Comparison of ENCODE assay signal across 9 cellular contexts in the genomic region with DNA sequence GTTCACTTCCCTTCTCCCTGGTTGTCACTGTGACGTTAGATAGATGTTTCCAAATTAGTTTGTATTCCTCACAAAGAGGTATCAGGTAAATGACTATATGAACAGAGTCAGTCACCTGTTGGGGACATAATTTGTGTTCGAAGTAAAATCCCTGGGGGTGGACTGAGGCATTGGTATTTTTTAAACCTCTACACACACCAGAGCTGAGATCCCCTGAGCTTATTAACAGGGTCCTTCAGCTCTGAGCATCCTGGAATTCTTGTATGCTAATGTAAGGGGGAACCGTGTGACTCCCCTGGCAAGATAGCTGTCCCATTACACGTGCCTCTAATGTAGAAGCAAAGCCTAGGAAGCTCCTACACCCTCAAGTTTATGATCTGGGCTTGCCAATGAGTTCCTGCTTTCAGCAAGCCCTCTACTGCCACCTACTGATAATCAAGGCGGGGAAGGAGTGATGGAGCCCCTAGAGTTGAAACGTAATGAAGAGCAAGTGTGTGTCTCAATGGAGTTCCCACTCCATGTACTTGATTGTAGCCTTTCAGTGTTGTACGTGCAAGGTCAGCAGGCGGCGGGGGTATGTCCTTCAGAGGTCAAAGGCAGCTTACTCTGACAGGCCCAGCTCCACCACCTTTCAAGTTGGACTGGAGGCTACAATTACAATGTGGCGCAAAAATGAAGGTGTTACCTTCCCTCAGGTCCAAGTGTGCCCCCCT. TPM values are rescaled to one million over a fixed set of nuclear protein-coding genes. Genes with fewer than 3 reads are reported as not detected.
DNase-seq lines count a peak whose midpoint lies in the region; ATAC-seq lines count a peak whose summit lies in the region.
"Had no signal": no experiment of that assay in that cellular context is flagged by ENCODE, and none has a peak within 500 bp of the region (broad histone marks: within the 10 kb centered on the region; RNA-seq: fewer than 3 reads in every experiment).

No MANE protein-coding gene starts in this region.

- intact Hi-C loops in activated CD4-positive, alpha-beta memory T cell treated with anti-CD3 and anti-CD28 coated beads for 36 hours (cut with micrococcal nuclease), result loop anchor here (1.0 to 10.0 kb wide), 6 partner anchors 27 to 415 kb away; a partner anchor contains a TSS

- DNase-seq in CD1c-positive myeloid dendritic cell (ENCODE audit: extremely low spot score) (peak; percentile 82), GM19240 (ENCODE audit: insufficient read length, low spot score) (peak; percentile 65), NCI-H69 (lab: John Stamatoyannopoulos, UW) (peak; percentile 93), medulla oblongata (ENCODE audit: extremely low spot score) (peak; percentile 85)
- DNase-seq in activated CD4-positive, alpha-beta memory T cell treated with anti-CD3 and anti-CD28 coated beads for 36 hours, result peak; percentile 73
- DNase-seq in effector CD4-positive, alpha-beta T cell, result peak; percentile 58
- peak; percentile 6 to 8 for DNase-seq in stimulated activated CD8-positive, alpha-beta memory T cell treated with anti-CD3 and anti-CD28 coated beads, Interleukin-4, amount 100 ng/mL, for 4 hours (ENCODE audit: low read depth in 2 of 2, low spot score in 1 of 2)

- no peaks in the 10 kb centered on the region for H3K9me3 Mint-ChIP-seq in activated CD4-positive, alpha-beta memory T cell treated with anti-CD3 and anti-CD28 coated beads for 36 hours

- ATAC-seq in HG03378 (IDR thresholded peaks at IDR 0.05; ENCODE audit: unreplicated experiment), result peak; percentile 85

- H3K27me3 Mint-ChIP-seq in activated CD4-positive, alpha-beta memory T cell treated with anti-CD3 and anti-CD28 coated beads for 36 hours, result peaks cover 3% of the 10 kb centered on the region

- CTCF ChIA-PET in activated CD4-positive, alpha-beta memory T cell treated with anti-CD3 and anti-CD28 coated beads for 36 hours (lab: Charles Lee), result interaction anchor here (0.6 to 1.9 kb wide), 45 partner anchors 9 to 440 kb away, joined by 3 to 36 read pairs (median 4); a partner anchor contains a TSS

- H3K36me3 Mint-ChIP-seq in activated CD4-positive, alpha-beta memory T cell treated with anti-CD3 and anti-CD28 coated beads for 36 hours, result no peaks in the 10 kb centered on the region

- POLR2A ChIA-PET in activated CD4-positive, alpha-beta memory T cell treated with anti-CD3 and anti-CD28 coated beads for 36 hours (lab: Charles Lee), result no interaction called here

- H3K27ac Mint-ChIP-seq in activated CD4-positive, alpha-beta memory T cell treated with anti-CD3 and anti-CD28 coated beads for 36 hours, result no peak overlapping the region

- peaks cover 9% of the 10 kb centered on the region for H3K4me1 Mint-ChIP-seq in activated CD4-positive, alpha-beta memory T cell treated with anti-CD3 and anti-CD28 coated beads for 36 hours (ENCODE audit: low read depth)

- no peak overlapping the region for H3K4me3 Mint-ChIP-seq in activated CD4-positive, alpha-beta memory T cell treated with anti-CD3 and anti-CD28 coated beads for 36 hours

RNA-seq across cellular contexts. Expression of a gene that starts 14.4 kb away (rescaled TPM):
- not detected for total RNA-seq in activated CD4-positive, alpha-beta memory T cell treated with anti-CD3 and anti-CD28 coated beads for 36 hours
- total RNA-seq: T-helper 2 cell treated with Interferon-gamma antibody and Interleukin-4, amounts not matched to agents 100 ng/mL and 5 ng/mL, for 36 hours had no signal

RNA-seq across cellular contexts. Expression of a gene that starts 36.0 kb away (rescaled TPM):
- total RNA-seq in activated CD4-positive, alpha-beta memory T cell treated with anti-CD3 and anti-CD28 coated beads for 36 hours, result 10 to 100 TPM; 14.1 to 15.2 TPM

Comparison
In these comparisons a context has a peak if more than half of its experiments do, and no peak if none do; other contexts are left out.
1. Peak in every context shown above with its lines: DNase-seq and ATAC-seq.
2. DNase-seq: peak in every context shown above with its lines; median percentile 93 in NCI-H69; 85 in medulla oblongata; 82 in CD1c-positive myeloid dendritic cell; 73 in activated CD4-positive, alpha-beta memory T cell treated with anti-CD3 and anti-CD28 coated beads for 36 hours; 65 in GM19240; 58 in effector CD4-positive, alpha-beta T cell; 7 in stimulated activated CD8-positive, alpha-beta memory T cell treated with anti-CD3 and anti-CD28 coated beads, Interleukin-4, amount 100 ng/mL, for 4 hours.